In genomic region chr15:66961901-66962300, GRCh38 we compare ENCODE assay signal across 24 cellular contexts.
"Had no signal": no experiment of that assay in that cellular context is flagged by ENCODE, and none has a peak within 500 bp of the region (broad histone marks: within the 10 kb centered on the region; RNA-seq: fewer than 3 reads in every experiment).

No MANE protein-coding gene starts in this region.

- H3K9me3 Mint-ChIP-seq: activated naive CD4-positive, alpha-beta T cell treated with anti-CD3 and anti-CD28 coated beads, Interleukin-2, amount 50 U/mL, for 24 hours; activated T-cell treated with anti-CD3 and anti-CD28 coated beads, Interleukin-2, amount 50 U/mL, for 24 hours; activated T-helper 1 cell treated with anti-CD3 and anti-CD28 coated beads, Interleukin-12 subunit alpha, Interleukin-12 subunit beta, Interleukin-2, Interleukin-4 antibody, amounts not matched to agents 30 ng/mL and 10 ng/mL and 1 ng/mL, durations not matched to agents 14 hours and 24 hours and 36 hours; T-helper 1 cell treated with Interleukin-12 subunit alpha and Interleukin-12 subunit beta and Interleukin-4 antibody, amounts not matched to agents 30 μg/mL and 1 μg/mL, for 36 hours; WTC11 had no signal

- H3K27ac Mint-ChIP-seq: activated CD8-positive, alpha-beta memory T cell treated with anti-CD3 and anti-CD28 coated beads, Interleukin-2, amount 10 ng/mL, durations not matched to agents 7 days and 5 days; activated naive CD4-positive, alpha-beta T cell treated with anti-CD3 and anti-CD28 coated beads, Interleukin-2, amount 50 U/mL, for 24 hours; activated T-cell treated with anti-CD3 and anti-CD28 coated beads, Interleukin-2, amount 50 U/mL, for 24 hours; activated T-helper 1 cell treated with anti-CD3 and anti-CD28 coated beads, Interleukin-12 subunit alpha, Interleukin-12 subunit beta, Interleukin-2, Interleukin-4 antibody, amounts not matched to agents 30 ng/mL and 10 ng/mL and 1 ng/mL, durations not matched to agents 14 hours and 24 hours and 36 hours; T-helper 1 cell treated with Interleukin-12 subunit alpha and Interleukin-12 subunit beta and Interleukin-4 antibody, amounts not matched to agents 30 μg/mL and 1 μg/mL, for 36 hours had no signal

- ATAC-seq: activated CD8-positive, alpha-beta memory T cell treated with anti-CD3 and anti-CD28 coated beads, Interleukin-2, amount 10 ng/mL, durations not matched to agents 7 days and 5 days; WTC11 had no signal

- H3K27ac ChIP-seq: breast epithelium, SJSA1 had no signal

- H3K27me3 Mint-ChIP-seq: activated CD8-positive, alpha-beta memory T cell treated with anti-CD3 and anti-CD28 coated beads, Interleukin-2, amount 10 ng/mL, durations not matched to agents 7 days and 5 days; activated naive CD4-positive, alpha-beta T cell treated with anti-CD3 and anti-CD28 coated beads, Interleukin-2, amount 50 U/mL, for 24 hours; activated T-cell treated with anti-CD3 and anti-CD28 coated beads, Interleukin-2, amount 50 U/mL, for 24 hours had no signal

- H3K4me1 ChIP-seq: breast epithelium, SJSA1 had no signal

- H3K36me3 ChIP-seq: breast epithelium, SJSA1 had no signal

- H3K4me3 ChIP-seq: breast epithelium, SJSA1 had no signal

- H3K27me3 ChIP-seq: breast epithelium, SJSA1 had no signal

- H3K4me1 Mint-ChIP-seq: activated CD8-positive, alpha-beta memory T cell treated with anti-CD3 and anti-CD28 coated beads, Interleukin-2, amount 10 ng/mL, durations not matched to agents 7 days and 5 days; activated naive CD4-positive, alpha-beta T cell treated with anti-CD3 and anti-CD28 coated beads, Interleukin-2, amount 50 U/mL, for 24 hours had no signal

- DNase-seq: activated CD4-positive, alpha-beta T cell treated with anti-CD3 and anti-CD28 coated beads for 48 hours; activated CD4-positive, alpha-beta T cell treated with anti-CD3 and anti-CD28 coated beads, Interleukin-2, amount 50 U/mL, for 48 hours; activated CD4-positive, CD25-positive, alpha-beta regulatory T cell treated with anti-CD3 and anti-CD28 coated beads, Interleukin-2, amount 50 U/mL, for 72 hours; activated CD8-positive, alpha-beta memory T cell treated with anti-CD3 and anti-CD28 coated beads, Interleukin-2, amount 10 ng/mL, durations not matched to agents 7 days and 5 days; activated effector memory CD4-positive, alpha-beta T cell treated with Interleukin-2 at 50 U/mL for 16 hours; activated naive CD4-positive, alpha-beta T cell; activated T-cell treated with anti-CD3 and anti-CD28 coated beads, Interleukin-2, amount 50 U/mL, for 24 hours; aorta; central memory CD4-positive, alpha-beta T cell; KG1; NCI-H1048; NCI-H1930; NCI-H345; NCI-H510A; NCI-H526 treated with DMSO at 0.1 percent for 48 hours; NCI-H82; RPMI8226; SHP77 had no signal

- H3K36me3 Mint-ChIP-seq: activated CD8-positive, alpha-beta memory T cell treated with anti-CD3 and anti-CD28 coated beads, Interleukin-2, amount 10 ng/mL, durations not matched to agents 7 days and 5 days; activated naive CD4-positive, alpha-beta T cell treated with anti-CD3 and anti-CD28 coated beads, Interleukin-2, amount 50 U/mL, for 24 hours; WTC11 had no signal

- H3K4me3 Mint-ChIP-seq: activated CD8-positive, alpha-beta memory T cell treated with anti-CD3 and anti-CD28 coated beads, Interleukin-2, amount 10 ng/mL, durations not matched to agents 7 days and 5 days; activated naive CD4-positive, alpha-beta T cell treated with anti-CD3 and anti-CD28 coated beads, Interleukin-2, amount 50 U/mL, for 24 hours; activated T-cell treated with anti-CD3 and anti-CD28 coated beads, Interleukin-2, amount 50 U/mL, for 24 hours; activated T-helper 1 cell treated with anti-CD3 and anti-CD28 coated beads, Interleukin-12 subunit alpha, Interleukin-12 subunit beta, Interleukin-2, Interleukin-4 antibody, amounts not matched to agents 30 ng/mL and 10 ng/mL and 1 ng/mL, durations not matched to agents 14 hours and 24 hours and 36 hours; T-helper 1 cell treated with Interleukin-12 subunit alpha and Interleukin-12 subunit beta and Interleukin-4 antibody, amounts not matched to agents 30 μg/mL and 1 μg/mL, for 36 hours; WTC11 had no signal

- H3K9me3 ChIP-seq: breast epithelium, SJSA1 had no signal
